Comparison of ENCODE assay signal across 8 cellular contexts in the genomic region with DNA sequence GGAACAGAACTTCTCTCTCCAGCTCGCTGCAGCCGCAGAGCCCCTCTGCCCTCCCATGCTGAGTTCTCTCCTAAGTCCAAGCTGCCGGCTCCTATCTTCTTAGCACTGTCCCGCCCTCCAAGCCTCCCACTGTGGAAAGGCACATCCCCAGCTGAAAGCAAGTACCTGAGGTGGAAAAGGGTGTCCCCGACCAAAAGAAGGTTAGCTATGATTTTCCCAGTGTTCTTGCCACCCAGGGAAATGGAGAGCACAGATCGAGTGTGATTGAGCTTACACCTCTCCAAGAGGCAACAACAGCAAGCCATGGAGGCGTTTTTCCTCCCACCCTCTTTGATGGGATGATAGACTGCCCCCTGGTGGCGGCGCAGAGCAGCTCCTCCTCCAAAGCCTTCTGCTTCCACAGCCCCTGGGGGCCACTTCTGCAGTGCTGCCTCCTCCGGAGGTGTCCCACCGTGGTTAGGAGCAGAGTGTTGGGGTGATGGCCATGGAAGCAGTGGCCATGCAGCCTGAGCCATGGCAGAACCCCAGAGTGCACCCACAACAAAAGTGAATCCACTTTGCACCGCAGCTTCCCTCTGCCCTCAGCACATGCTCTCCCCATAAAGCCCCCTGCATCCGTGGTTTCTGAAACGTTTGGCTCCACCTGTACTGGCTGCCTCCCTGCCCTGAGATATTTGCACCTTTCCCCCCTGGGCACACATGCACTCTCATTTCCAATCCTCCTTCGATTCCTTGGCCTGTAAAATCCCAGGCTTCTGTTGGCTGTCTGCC.
DNase-seq lines count a peak whose midpoint lies in the region; ATAC-seq and TF ChIP-seq lines count a peak whose summit lies in the region.

No MANE protein-coding gene starts in this region.

- no peak overlapping the region for H3K9ac ChIP-seq in MM.1S (ENCODE audit: low read length)

- TF ChIP-seq CTCF in MM.1S (IDR thresholded peaks at IDR 0.05; ENCODE audit: low read length) (peak; percentile 92), cardiac fibroblast (IDR thresholded peaks at IDR 0.05; ENCODE audit: low read depth, low read length) (peak; percentile 88)

- DNase-seq in D341Med (ENCODE audit: low spot score) (peak; percentile 82), MM.1S (peak; percentile 56), UCSD-AML1 (lab: John Stamatoyannopoulos, UW; ENCODE audit: unreplicated experiment) (peak; percentile 27), cardiac fibroblast (ENCODE audit: low read depth in 2 of 2) (peak; percentile 61 to 65), lung microvascular endothelial cell (ENCODE audit: low read depth in 2 of 2) (peak; percentile 60 to 67), occipital lobe (lab: John Stamatoyannopoulos, UW) (no peak)
- peak; percentile 27 for DNase-seq in stimulated activated CD8-positive, alpha-beta memory T cell treated with anti-CD3 and anti-CD28 coated beads, Interleukin-4, amount 100 ng/mL, for 24 hours (ENCODE audit: low read depth)

- no peaks in the 10 kb centered on the region for H3K27me3 ChIP-seq in MM.1S (replicated peaks; ENCODE audit: insufficient read depth, low read length)

- H3K4me3 ChIP-seq in MM.1S (ENCODE audit: low read length): no peak overlapping the region
- H3K4me3 ChIP-seq in cardiac fibroblast (replicated peaks in 1 of 2; ENCODE audit: low read depth in 2 of 2, low read length in 2 of 2): no peak overlapping the region

- H3K36me3 ChIP-seq in MM.1S (replicated peaks; ENCODE audit: insufficient read depth, low read length): no peaks in the 10 kb centered on the region

- no peaks in the 10 kb centered on the region for H3K9me3 ChIP-seq in MM.1S (replicated peaks; ENCODE audit: insufficient read depth, low read length)

- no peak overlapping the region for H3K4me2 ChIP-seq in MM.1S (ENCODE audit: low read depth, low read length)

- no peaks in the 10 kb centered on the region for H3F3A ChIP-seq in MM.1S (ENCODE audit: insufficient read depth, low read length)

- peak; percentile 60 for ATAC-seq in GM21528 (IDR thresholded peaks at IDR 0.05; ENCODE audit: low FRiP score, unreplicated experiment)

- H3K27ac ChIP-seq in MM.1S (ENCODE audit: low read length): no peak overlapping the region

- H3K79me2 ChIP-seq in MM.1S (ENCODE audit: low read length): no peaks in the 10 kb centered on the region

- no peaks in the 10 kb centered on the region for H3K4me1 ChIP-seq in MM.1S (ENCODE audit: low read length)

- H2AFZ ChIP-seq in MM.1S (ENCODE audit: low read length): no peak overlapping the region

- H3K9me2 ChIP-seq in MM.1S (replicated peaks; ENCODE audit: insufficient read depth, low read length): no peaks in the 10 kb centered on the region

- no peaks in the 10 kb centered on the region for H4K20me1 ChIP-seq in MM.1S (ENCODE audit: insufficient read depth, low read length)
